Comparison of ENCODE assay signal across 1 cellular context in genomic region chr14:50813544-50813863, GRCh38.
A peak's percentile ranks its signal among the peaks of the same experiment; 100 is the strongest.
TF ChIP-seq lines count a peak whose summit lies in the region.

No MANE protein-coding gene starts in this region.

TF ChIP-seq in GM12878, 131 proteins besides CTCF, POLR2A, EP300 and RAD21 (continued from another document):
- TF ChIP-seq, protein P1, sequence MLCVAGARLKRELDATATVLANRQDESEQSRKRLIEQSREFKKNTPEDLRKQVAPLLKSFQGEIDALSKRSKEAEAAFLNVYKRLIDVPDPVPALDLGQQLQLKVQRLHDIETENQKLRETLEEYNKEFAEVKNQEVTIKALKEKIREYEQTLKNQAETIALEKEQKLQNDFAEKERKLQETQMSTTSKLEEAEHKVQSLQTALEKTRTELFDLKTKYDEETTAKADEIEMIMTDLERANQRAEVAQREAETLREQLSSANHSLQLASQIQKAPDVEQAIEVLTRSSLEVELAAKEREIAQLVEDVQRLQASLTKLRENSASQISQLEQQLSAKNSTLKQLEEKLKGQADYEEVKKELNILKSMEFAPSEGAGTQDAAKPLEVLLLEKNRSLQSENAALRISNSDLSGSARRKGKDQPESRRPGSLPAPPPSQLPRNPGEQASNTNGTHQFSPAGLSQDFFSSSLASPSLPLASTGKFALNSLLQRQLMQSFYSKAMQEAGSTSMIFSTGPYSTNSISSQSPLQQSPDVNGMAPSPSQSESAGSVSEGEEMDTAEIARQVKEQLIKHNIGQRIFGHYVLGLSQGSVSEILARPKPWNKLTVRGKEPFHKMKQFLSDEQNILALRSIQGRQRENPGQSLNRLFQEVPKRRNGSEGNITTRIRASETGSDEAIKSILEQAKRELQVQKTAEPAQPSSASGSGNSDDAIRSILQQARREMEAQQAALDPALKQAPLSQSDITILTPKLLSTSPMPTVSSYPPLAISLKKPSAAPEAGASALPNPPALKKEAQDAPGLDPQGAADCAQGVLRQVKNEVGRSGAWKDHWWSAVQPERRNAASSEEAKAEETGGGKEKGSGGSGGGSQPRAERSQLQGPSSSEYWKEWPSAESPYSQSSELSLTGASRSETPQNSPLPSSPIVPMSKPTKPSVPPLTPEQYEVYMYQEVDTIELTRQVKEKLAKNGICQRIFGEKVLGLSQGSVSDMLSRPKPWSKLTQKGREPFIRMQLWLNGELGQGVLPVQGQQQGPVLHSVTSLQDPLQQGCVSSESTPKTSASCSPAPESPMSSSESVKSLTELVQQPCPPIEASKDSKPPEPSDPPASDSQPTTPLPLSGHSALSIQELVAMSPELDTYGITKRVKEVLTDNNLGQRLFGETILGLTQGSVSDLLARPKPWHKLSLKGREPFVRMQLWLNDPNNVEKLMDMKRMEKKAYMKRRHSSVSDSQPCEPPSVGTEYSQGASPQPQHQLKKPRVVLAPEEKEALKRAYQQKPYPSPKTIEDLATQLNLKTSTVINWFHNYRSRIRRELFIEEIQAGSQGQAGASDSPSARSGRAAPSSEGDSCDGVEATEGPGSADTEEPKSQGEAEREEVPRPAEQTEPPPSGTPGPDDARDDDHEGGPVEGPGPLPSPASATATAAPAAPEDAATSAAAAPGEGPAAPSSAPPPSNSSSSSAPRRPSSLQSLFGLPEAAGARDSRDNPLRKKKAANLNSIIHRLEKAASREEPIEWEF (IDR thresholded peaks at IDR 0.05; ENCODE audit: insufficient replicate concordance, low read depth, low read length): no peak
- TF ChIP-seq, protein P2, sequence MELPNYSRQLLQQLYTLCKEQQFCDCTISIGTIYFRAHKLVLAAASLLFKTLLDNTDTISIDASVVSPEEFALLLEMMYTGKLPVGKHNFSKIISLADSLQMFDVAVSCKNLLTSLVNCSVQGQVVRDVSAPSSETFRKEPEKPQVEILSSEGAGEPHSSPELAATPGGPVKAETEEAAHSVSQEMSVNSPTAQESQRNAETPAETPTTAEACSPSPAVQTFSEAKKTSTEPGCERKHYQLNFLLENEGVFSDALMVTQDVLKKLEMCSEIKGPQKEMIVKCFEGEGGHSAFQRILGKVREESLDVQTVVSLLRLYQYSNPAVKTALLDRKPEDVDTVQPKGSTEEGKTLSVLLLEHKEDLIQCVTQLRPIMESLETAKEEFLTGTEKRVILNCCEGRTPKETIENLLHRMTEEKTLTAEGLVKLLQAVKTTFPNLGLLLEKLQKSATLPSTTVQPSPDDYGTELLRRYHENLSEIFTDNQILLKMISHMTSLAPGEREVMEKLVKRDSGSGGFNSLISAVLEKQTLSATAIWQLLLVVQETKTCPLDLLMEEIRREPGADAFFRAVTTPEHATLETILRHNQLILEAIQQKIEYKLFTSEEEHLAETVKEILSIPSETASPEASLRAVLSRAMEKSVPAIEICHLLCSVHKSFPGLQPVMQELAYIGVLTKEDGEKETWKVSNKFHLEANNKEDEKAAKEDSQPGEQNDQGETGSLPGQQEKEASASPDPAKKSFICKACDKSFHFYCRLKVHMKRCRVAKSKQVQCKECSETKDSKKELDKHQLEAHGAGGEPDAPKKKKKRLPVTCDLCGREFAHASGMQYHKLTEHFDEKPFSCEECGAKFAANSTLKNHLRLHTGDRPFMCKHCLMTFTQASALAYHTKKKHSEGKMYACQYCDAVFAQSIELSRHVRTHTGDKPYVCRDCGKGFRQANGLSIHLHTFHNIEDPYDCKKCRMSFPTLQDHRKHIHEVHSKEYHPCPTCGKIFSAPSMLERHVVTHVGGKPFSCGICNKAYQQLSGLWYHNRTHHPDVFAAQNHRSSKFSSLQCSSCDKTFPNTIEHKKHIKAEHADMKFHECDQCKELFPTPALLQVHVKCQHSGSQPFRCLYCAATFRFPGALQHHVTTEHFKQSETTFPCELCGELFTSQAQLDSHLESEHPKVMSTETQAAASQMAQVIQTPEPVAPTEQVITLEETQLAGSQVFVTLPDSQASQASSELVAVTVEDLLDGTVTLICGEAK (IDR thresholded peaks at IDR 0.05; ENCODE audit: borderline replicate concordance): no peak
- TF ChIP-seq YY1 (IDR thresholded peaks at IDR 0.05; ENCODE audit: low read depth, low read length) (no peak), PML (IDR thresholded peaks at IDR 0.05; ENCODE audit: low read length) (0 out of 2 replicates have a peak, but pooled peaks have one; percentile 43), MLLT1 (IDR thresholded peaks at IDR 0.05) (no peak), TARDBP (IDR thresholded peaks at IDR 0.05; ENCODE audit: borderline replicate concordance) (no peak), CEBPB (IDR thresholded peaks at IDR 0.05; ENCODE audit: borderline replicate concordance in 1 of 2, low read depth in 2 of 2, low read length in 2 of 2) (peak in 1 of 2 experiments; percentile 73; a peak in 1 of 4 replicates), STAT1 (conservative IDR thresholded peaks at IDR 0.05) (no peak), MYB (IDR thresholded peaks at IDR 0.05; ENCODE audit: borderline replicate concordance, low read depth, low read length) (no peak), CHD1 (IDR thresholded peaks at IDR 0.05; ENCODE audit: low read depth, low read length) (no peak), SMAD1 (IDR thresholded peaks at IDR 0.05; ENCODE audit: low read depth, partially characterized antibody) (no peak), CEBPZ (IDR thresholded peaks at IDR 0.05; ENCODE audit: low read depth, low read length) (no peak), ASH2L (IDR thresholded peaks at IDR 0.05; ENCODE audit: borderline replicate concordance, low read depth) (0 out of 2 replicates have a peak, but pooled peaks have one; percentile 7), ESRRA (IDR thresholded peaks at IDR 0.05; ENCODE audit: low read length) (no peak), PAX8 (IDR thresholded peaks at IDR 0.05) (no peak), ZBTB33 (IDR thresholded peaks at IDR 0.05) (no peak), NFIC (IDR thresholded peaks at IDR 0.05; ENCODE audit: low read depth, low read length) (peak; percentile 87), HDAC2 (IDR thresholded peaks at IDR 0.05) (no peak), IRF4 (IDR thresholded peaks at IDR 0.05; ENCODE audit: low read depth, low read length) (0 out of 2 replicates have a peak, but pooled peaks have one; percentile 15)
- TF ChIP-seq, protein P3, sequence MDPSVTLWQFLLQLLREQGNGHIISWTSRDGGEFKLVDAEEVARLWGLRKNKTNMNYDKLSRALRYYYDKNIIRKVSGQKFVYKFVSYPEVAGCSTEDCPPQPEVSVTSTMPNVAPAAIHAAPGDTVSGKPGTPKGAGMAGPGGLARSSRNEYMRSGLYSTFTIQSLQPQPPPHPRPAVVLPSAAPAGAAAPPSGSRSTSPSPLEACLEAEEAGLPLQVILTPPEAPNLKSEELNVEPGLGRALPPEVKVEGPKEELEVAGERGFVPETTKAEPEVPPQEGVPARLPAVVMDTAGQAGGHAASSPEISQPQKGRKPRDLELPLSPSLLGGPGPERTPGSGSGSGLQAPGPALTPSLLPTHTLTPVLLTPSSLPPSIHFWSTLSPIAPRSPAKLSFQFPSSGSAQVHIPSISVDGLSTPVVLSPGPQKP (IDR thresholded peaks at IDR 0.05; ENCODE audit: low read depth, low read length): no peak
